ENCODE assay signal across 8 cellular contexts in the genomic region with DNA sequence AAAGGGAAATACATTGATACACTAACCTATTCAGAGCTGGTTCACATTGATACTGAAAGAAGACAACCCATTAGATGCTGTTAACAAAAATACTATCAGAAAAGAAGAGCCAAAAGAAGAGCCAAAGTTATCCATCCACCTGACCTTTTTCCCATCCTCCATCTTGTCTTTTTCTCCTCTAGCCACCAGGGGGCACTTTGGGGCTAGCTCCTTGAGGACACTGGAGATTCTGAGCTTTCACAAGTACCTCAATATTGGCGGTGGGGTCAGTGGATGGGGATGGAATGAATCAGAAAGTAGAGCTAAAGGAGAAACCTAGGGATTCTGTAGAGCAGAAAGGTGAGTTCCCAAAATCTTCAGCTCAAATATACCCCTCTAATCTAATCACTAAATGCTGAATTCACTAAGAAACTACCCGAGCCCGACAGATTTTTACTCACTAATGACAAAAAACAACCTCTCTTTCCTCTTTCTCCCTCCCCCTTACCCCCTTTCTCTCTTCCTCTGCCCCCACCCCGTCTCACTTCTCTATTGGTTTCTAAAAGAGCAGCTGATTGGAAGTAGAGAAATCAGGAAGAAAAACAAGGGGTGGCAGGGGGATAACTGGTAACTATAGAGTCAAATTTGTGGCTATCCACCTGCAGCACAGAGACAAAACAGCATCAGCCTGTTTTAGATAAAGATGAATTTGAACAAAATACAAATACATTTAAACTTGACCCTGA.
A peak's percentile ranks its signal among the peaks of the same experiment; 100 is the strongest.
DNase-seq lines count a peak whose midpoint lies in the region; ATAC-seq and TF ChIP-seq lines count a peak whose summit lies in the region.

No MANE protein-coding gene starts in this region.

- no peak overlapping the region for H3K4me3 Mint-ChIP-seq in glutamatergic neuron (ENCODE audit: unreplicated experiment)

- H3K4me3 ChIP-seq in MG63: no peak overlapping the region

- peaks cover 12% of the 10 kb centered on the region for H3K36me3 Mint-ChIP-seq in glutamatergic neuron (ENCODE audit: unreplicated experiment)

- DNase-seq in Daoy (ENCODE audit: low read depth) (peak; percentile 46), HPDE6-E6E7 (ENCODE audit: extremely low spot score) (peak; percentile 12), SKM-1 (lab: John Stamatoyannopoulos, UW; ENCODE audit: unreplicated experiment) (peak; percentile 23), glutamatergic neuron (peak; percentile 56), MG63 (no peak), epidermal melanocyte (ENCODE audit: insufficient read length, low spot score) (no peak)

- TF ChIP-seq CTCF in glutamatergic neuron (IDR thresholded peaks at IDR 0.05; ENCODE audit: partially characterized antibody, unreplicated experiment): peak; percentile 86

- peaks cover 3% of the 10 kb centered on the region for H3K4me1 Mint-ChIP-seq in glutamatergic neuron (ENCODE audit: low read depth, unreplicated experiment)

- H3K36me3 ChIP-seq in MG63: no peaks in the 10 kb centered on the region

- H3K27me3 Mint-ChIP-seq in glutamatergic neuron (ENCODE audit: unreplicated experiment): peaks cover 2% of the 10 kb centered on the region

- peaks cover 10% of the 10 kb centered on the region for H3K9me3 ChIP-seq in MG63

- ATAC-seq in GM18858 (IDR thresholded peaks at IDR 0.05; ENCODE audit: unreplicated experiment) (no peak), GM21723 (IDR thresholded peaks at IDR 0.05; ENCODE audit: unreplicated experiment) (no peak)

- peaks cover 7% of the 10 kb centered on the region for H3K9me3 Mint-ChIP-seq in glutamatergic neuron (ENCODE audit: unreplicated experiment)

- no peaks in the 10 kb centered on the region for H3K27me3 ChIP-seq in MG63

- no peak overlapping the region for H3K27ac Mint-ChIP-seq in glutamatergic neuron (ENCODE audit: unreplicated experiment)

Comparison
In these comparisons a context has a peak if more than half of its experiments do, and no peak if none do; other contexts are left out.
1. DNase-seq: peak in Daoy (single experiment), HPDE6-E6E7 (single experiment), SKM-1 (single experiment) and glutamatergic neuron (single experiment); none in MG63 (single experiment) and epidermal melanocyte (single experiment).